17 cellular contexts compared by ENCODE assay signal in genomic region chr3:60095930-60096329, GRCh38.
DNase-seq lines count a peak whose midpoint lies in the region; ATAC-seq, FAIRE-seq and TF ChIP-seq lines count a peak whose summit lies in the region.
"Had no signal": no experiment of that assay in that cellular context is flagged by ENCODE, and none has a peak within 500 bp of the region (broad histone marks: within the 10 kb centered on the region; RNA-seq: fewer than 3 reads in every experiment).

No MANE protein-coding gene starts in this region.

- no peaks in the 10 kb centered on the region for H3K27me3 Mint-ChIP-seq in CD4-positive, CD25-positive, alpha-beta regulatory T cell
- H3K27me3 Mint-ChIP-seq in endothelial cell (ENCODE audit: unreplicated experiment): no peaks in the 10 kb centered on the region
- no peaks in the 10 kb centered on the region for H3K27me3 Mint-ChIP-seq in osteocyte (ENCODE audit: unreplicated experiment)
- H3K27me3 Mint-ChIP-seq: CD4-positive, alpha-beta T cell had no signal

- no peaks in the 10 kb centered on the region for H3K36me3 ChIP-seq in CD4-positive, CD25-positive, alpha-beta regulatory T cell (ENCODE audit: control insufficient read depth, insufficient read depth, low read length)
- H3K36me3 ChIP-seq: BE2C, HAP-1 had no signal

- no peak for TF ChIP-seq POLR2A in GM12891 (IDR thresholded peaks at IDR 0.05; ENCODE audit: low read depth, low read length)

- peaks cover 0 to 23% (median 5%) of the 10 kb centered on the region in 4 donors for H3K4me1 Mint-ChIP-seq in CD4-positive, CD25-positive, alpha-beta regulatory T cell
- peaks cover 13% of the 10 kb centered on the region for H3K4me1 Mint-ChIP-seq in endothelial cell (ENCODE audit: unreplicated experiment)
- peaks cover 12% of the 10 kb centered on the region for H3K4me1 Mint-ChIP-seq in osteocyte (ENCODE audit: unreplicated experiment)

- TF ChIP-seq CTCF in endothelial cell (IDR thresholded peaks at IDR 0.05; ENCODE audit: unreplicated experiment) (no peak), osteocyte (IDR thresholded peaks at IDR 0.05) (no peak)

- no peak overlapping the region for H3K27ac ChIP-seq in CD4-positive, CD25-positive, alpha-beta regulatory T cell (ENCODE audit: insufficient read depth, low read length, poor library complexity, severe bottlenecking)

- peak overlapping the region in 2 of 3 donors; percentile 51 to 65 for H3K27ac Mint-ChIP-seq in CD4-positive, CD25-positive, alpha-beta regulatory T cell
- H3K27ac Mint-ChIP-seq in endothelial cell (ENCODE audit: unreplicated experiment) (peak overlapping the region; percentile 64), osteocyte (ENCODE audit: unreplicated experiment) (peak overlapping the region; percentile 50)

- peaks cover 0 to 2% (median 0%) of the 10 kb centered on the region in 7 donors for H3K9me3 Mint-ChIP-seq in CD4-positive, CD25-positive, alpha-beta regulatory T cell
- H3K9me3 Mint-ChIP-seq in endothelial cell (ENCODE audit: unreplicated experiment) (no peaks in the 10 kb centered on the region), osteocyte (ENCODE audit: unreplicated experiment) (peaks cover 15% of the 10 kb centered on the region)
- H3K9me3 Mint-ChIP-seq: CD4-positive, alpha-beta T cell had no signal

- H3K9me3 ChIP-seq in CD4-positive, CD25-positive, alpha-beta regulatory T cell (ENCODE audit: control insufficient read depth in 2 of 2, low read length in 2 of 2): no peaks in the 10 kb centered on the region
- H3K9me3 ChIP-seq: BE2C, Caco-2, HAP-1 had no signal

- H3K36me3 Mint-ChIP-seq in CD4-positive, CD25-positive, alpha-beta regulatory T cell: no peaks in the 10 kb centered on the region
- H3K36me3 Mint-ChIP-seq in endothelial cell (ENCODE audit: low read depth, unreplicated experiment): no peaks in the 10 kb centered on the region
- no peaks in the 10 kb centered on the region for H3K36me3 Mint-ChIP-seq in osteocyte (ENCODE audit: unreplicated experiment)

- H3K4me3 ChIP-seq in CD4-positive, CD25-positive, alpha-beta regulatory T cell (ENCODE audit: low read depth, low read length): no peak overlapping the region
- H3K4me3 ChIP-seq: GM12878, HAP-1 had no signal

- H3K27me3 ChIP-seq in CD4-positive, CD25-positive, alpha-beta regulatory T cell (ENCODE audit: control insufficient read depth, insufficient read depth, low read length): no peaks in the 10 kb centered on the region
- H3K27me3 ChIP-seq: BE2C had no signal

- DNase-seq in CD4-positive, CD25-positive, alpha-beta regulatory T cell: no peak
- DNase-seq in endothelial cell (ENCODE audit: low spot score): no peak
- no peak for DNase-seq in osteocyte (ENCODE audit: extremely low spot score, unreplicated experiment)
- no peak for DNase-seq in GM12891 (ENCODE audit: insufficient read length, low spot score)
- DNase-seq in NCI-H2171 (lab: John Stamatoyannopoulos, UW): no peak
- DNase-seq in GM03348 (ENCODE audit: low spot score): no peak
- DNase-seq: BE2C; C1 segment of cervical spinal cord; Caco-2; CD4-positive, alpha-beta T cell; DMS153; DMS79; GDM1 had no signal

- peaks cover 6% of the 10 kb centered on the region for H3K4me1 ChIP-seq in CD4-positive, CD25-positive, alpha-beta regulatory T cell (ENCODE audit: control insufficient read depth, insufficient read depth, low read length, poor library complexity, severe bottlenecking)
- H3K4me1 ChIP-seq: BE2C had no signal

- ATAC-seq in CD4-positive, CD25-positive, alpha-beta regulatory T cell (ENCODE audit: low read depth in 2 of 2): no peak
- ATAC-seq: GM12878 had no signal

- FAIRE-seq in GM12891 (lab: Jason Lieb, UNC): no peak
- FAIRE-seq: D721Med, GM12878, GM19239 had no signal

- no peak overlapping the region for H3K4me3 Mint-ChIP-seq in CD4-positive, CD25-positive, alpha-beta regulatory T cell
- H3K4me3 Mint-ChIP-seq in endothelial cell (ENCODE audit: unreplicated experiment): no peak overlapping the region
- H3K4me3 Mint-ChIP-seq in osteocyte (ENCODE audit: unreplicated experiment): no peak overlapping the region

TF ChIP-seq in GM12891, 5 proteins besides CTCF, POLR2A, EP300 and RAD21:
- TF ChIP-seq PAX5 (IDR thresholded peaks at IDR 0.05; ENCODE audit: insufficient read depth, low read length, severe bottlenecking) (no peak), SPI1 (IDR thresholded peaks at IDR 0.05; ENCODE audit: low read depth, low read length) (no peak), POLR2AphosphoS5 (IDR thresholded peaks at IDR 0.05; ENCODE audit: low read depth, low read length) (no peak), TAF1 (IDR thresholded peaks at IDR 0.05; ENCODE audit: low read depth, low read length) (no peak), POU2F2 (IDR thresholded peaks at IDR 0.05; ENCODE audit: low read depth, low read length) (no peak)
